Comparison of ENCODE assay signal across 29 cellular contexts in genomic region chr21:46354518-46354917, GRCh38.
"Had no signal": no experiment of that assay in that cellular context is flagged by ENCODE, and none has a peak within 500 bp of the region (broad histone marks: within the 10 kb centered on the region; RNA-seq: fewer than 3 reads in every experiment).

No MANE protein-coding gene starts in this region.

- H3K27me3 ChIP-seq: Peyer's patch, SJSA1 had no signal

- ATAC-seq: activated T-helper 17 cell treated with anti-CD3 and anti-CD28 coated beads, Interleukin-2, amount 50 U/mL, for 72 hours; SK-N-SH treated with all-trans-retinoic acid at 6 μM for 48 hours; WTC11 had no signal

- H3K27ac Mint-ChIP-seq: activated CD4-positive, alpha-beta T cell treated with anti-CD3 and anti-CD28 coated beads, Interleukin-2, amount 10 ng/mL, durations not matched to agents 24 days and 14 days; activated naive CD4-positive, alpha-beta T cell treated with anti-CD3 and anti-CD28 coated beads, Interleukin-2, amount 10 ng/mL, durations not matched to agents 7 days and 5 days; activated T-helper 17 cell treated with anti-CD3 and anti-CD28 coated beads, Interleukin-2, amount 50 U/mL, for 72 hours; brain; T-helper 1 cell treated with Interleukin-12 subunit alpha and Interleukin-12 subunit beta and Interleukin-4 antibody, amounts not matched to agents 30 μg/mL and 1 μg/mL, for 36 hours; WTC11 had no signal

- H3K4me3 ChIP-seq: Peyer's patch, SJSA1 had no signal

- H3K4me1 Mint-ChIP-seq: activated CD4-positive, alpha-beta T cell treated with anti-CD3 and anti-CD28 coated beads, Interleukin-2, amount 10 ng/mL, durations not matched to agents 24 days and 14 days; activated naive CD4-positive, alpha-beta T cell treated with anti-CD3 and anti-CD28 coated beads, Interleukin-2, amount 10 ng/mL, durations not matched to agents 7 days and 5 days; activated T-helper 17 cell treated with anti-CD3 and anti-CD28 coated beads, Interleukin-2, amount 50 U/mL, for 72 hours; brain; central memory CD8-positive, alpha-beta T cell; WTC11 had no signal

- H3K9me3 ChIP-seq: Peyer's patch, SJSA1 had no signal

- H3K4me3 Mint-ChIP-seq: activated CD4-positive, alpha-beta T cell treated with anti-CD3 and anti-CD28 coated beads, Interleukin-2, amount 10 ng/mL, durations not matched to agents 24 days and 14 days; activated CD8-positive, alpha-beta memory T cell treated with anti-CD3 and anti-CD28 coated beads, Interleukin-2, amount 10 ng/mL, durations not matched to agents 7 days and 5 days; activated naive CD4-positive, alpha-beta T cell treated with anti-CD3 and anti-CD28 coated beads, Interleukin-2, amount 10 ng/mL, durations not matched to agents 7 days and 5 days; activated T-helper 17 cell treated with anti-CD3 and anti-CD28 coated beads, Interleukin-2, amount 50 U/mL, for 72 hours; brain; central memory CD8-positive, alpha-beta T cell; T-helper 1 cell treated with Interleukin-12 subunit alpha and Interleukin-12 subunit beta and Interleukin-4 antibody, amounts not matched to agents 30 μg/mL and 1 μg/mL, for 36 hours; WTC11 had no signal

- DNase-seq: activated CD4-positive, alpha-beta T cell treated with anti-CD3 and anti-CD28 coated beads for 1 hour; activated CD4-positive, alpha-beta T cell treated with anti-CD3 and anti-CD28 coated beads, Interleukin-2, amount 10 ng/mL, durations not matched to agents 24 days and 14 days; activated CD4-positive, alpha-beta T cell treated with anti-CD3 and anti-CD28 coated beads, Interleukin-2, amount 50 U/mL, for 48 hours; activated gamma-delta T cell; activated naive CD4-positive, alpha-beta T cell treated with anti-CD3 and anti-CD28 coated beads, Interleukin-2, amount 10 ng/mL, durations not matched to agents 7 days and 5 days; amygdala; KBM-7; MV-4-11; NCI-H1092 treated with DMSO at 0.1 percent for 48 hours; NCI-H1417 treated with DMSO at 0.1 percent for 48 hours; NCI-H1694; NCI-H2029; NCI-H2107; NCI-H2171 treated with DMSO at 0.1 percent for 48 hours; NCI-H510A treated with DMSO at 0.1 percent for 48 hours; NCI-H69; NK-92 treated with Interleukin-12 subunit alpha and Interleukin-12 subunit beta, amount 100 ng/mL, for 24 hours; SHP77; T-helper 9 cell had no signal

- H3K27ac ChIP-seq: RWPE1, SJSA1 had no signal

- H3K4me1 ChIP-seq: Peyer's patch had no signal

- H3K9me3 Mint-ChIP-seq: activated CD4-positive, alpha-beta T cell treated with anti-CD3 and anti-CD28 coated beads, Interleukin-2, amount 10 ng/mL, durations not matched to agents 24 days and 14 days; activated naive CD4-positive, alpha-beta T cell treated with anti-CD3 and anti-CD28 coated beads, Interleukin-2, amount 10 ng/mL, durations not matched to agents 7 days and 5 days; activated T-helper 17 cell treated with anti-CD3 and anti-CD28 coated beads, Interleukin-2, amount 50 U/mL, for 72 hours; brain; central memory CD8-positive, alpha-beta T cell; T-helper 1 cell treated with Interleukin-12 subunit alpha and Interleukin-12 subunit beta and Interleukin-4 antibody, amounts not matched to agents 30 μg/mL and 1 μg/mL, for 36 hours; WTC11 had no signal

- H3K27me3 Mint-ChIP-seq: activated CD4-positive, alpha-beta T cell treated with anti-CD3 and anti-CD28 coated beads, Interleukin-2, amount 10 ng/mL, durations not matched to agents 24 days and 14 days; activated CD8-positive, alpha-beta memory T cell treated with anti-CD3 and anti-CD28 coated beads, Interleukin-2, amount 10 ng/mL, durations not matched to agents 7 days and 5 days; activated naive CD4-positive, alpha-beta T cell treated with anti-CD3 and anti-CD28 coated beads, Interleukin-2, amount 10 ng/mL, durations not matched to agents 7 days and 5 days; activated T-helper 17 cell treated with anti-CD3 and anti-CD28 coated beads, Interleukin-2, amount 50 U/mL, for 72 hours; brain; central memory CD8-positive, alpha-beta T cell had no signal
